Comparison of ENCODE assay signal across 16 cellular contexts in the genomic region with DNA sequence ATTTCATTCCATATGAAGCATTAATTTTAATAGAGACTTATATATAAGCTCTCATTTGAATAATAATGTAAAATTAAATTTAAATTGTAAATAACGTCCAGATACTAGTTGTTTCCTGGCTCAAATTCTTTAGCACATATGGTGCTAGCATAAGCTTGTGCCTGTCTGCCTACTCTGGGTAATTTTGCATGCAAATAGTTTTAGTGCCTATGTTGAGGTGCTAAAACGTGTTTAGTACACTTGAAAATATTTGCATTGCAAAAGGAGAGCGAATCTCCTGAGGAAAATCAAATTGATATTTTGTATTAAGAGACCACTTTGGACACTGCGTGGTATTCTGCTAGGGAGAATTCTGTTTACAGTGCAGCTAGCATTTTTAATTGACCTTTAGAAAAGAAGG.
"Had no signal": no experiment of that assay in that cellular context is flagged by ENCODE, and none has a peak within 500 bp of the region (broad histone marks: within the 10 kb centered on the region; RNA-seq: fewer than 3 reads in every experiment).

No MANE protein-coding gene starts in this region.

- H3K27me3 ChIP-seq: heart left ventricle, right lobe of liver, upper lobe of right lung had no signal

- H3K27ac ChIP-seq: coronary artery, epithelial cell of prostate, right lobe of liver, thoracic aorta, upper lobe of right lung, WERI-Rb-1 had no signal

- H3K4me1 ChIP-seq: right lobe of liver, upper lobe of right lung had no signal

- DNase-seq: activated CD4-positive, alpha-beta memory T cell treated with anti-CD3 and anti-CD28 coated beads, Interleukin-2, amount 10 ng/mL, durations not matched to agents 7 days and 5 days; activated CD4-positive, alpha-beta T cell treated with anti-CD3 and anti-CD28 coated beads for 36 hours; activated effector memory CD4-positive, alpha-beta T cell treated with Interleukin-2 at 50 U/mL for 16 hours; activated naive CD4-positive, alpha-beta T cell treated with anti-CD3 and anti-CD28 coated beads, Interleukin-2, amount 50 U/mL, for 16 hours; activated T-cell treated with anti-CD3 and anti-CD28 coated beads, Interleukin-2, amount 50 U/mL, for 4 hours; effector memory CD8-positive, alpha-beta T cell; heart left ventricle; left colon; midbrain; right lobe of liver; upper lobe of right lung; WERI-Rb-1 had no signal

- H3K9me3 ChIP-seq: heart left ventricle, right lobe of liver, thoracic aorta, upper lobe of right lung had no signal

- H3K4me3 ChIP-seq: coronary artery, lung, right lobe of liver, thoracic aorta, upper lobe of right lung had no signal

- H3K36me3 ChIP-seq: heart left ventricle, right lobe of liver, thoracic aorta, upper lobe of right lung, WERI-Rb-1 had no signal
